In genomic region chr14:104729176-104729834, GRCh38 we compare ENCODE assay signal across 3 cellular contexts.
A peak's percentile ranks its signal among the peaks of the same experiment; 100 is the strongest.
TF ChIP-seq lines count a peak whose summit lies in the region.

No MANE protein-coding gene starts in this region.

TF ChIP-seq in A549, 52 proteins besides CTCF, POLR2A, EP300 and RAD21:
- peak; percentile 68; the same call in 1 of the 2 replicates for TF ChIP-seq POLR2AphosphoS2 (conservative IDR thresholded peaks at IDR 0.05; ENCODE audit: low read length)
TF ChIP-seq in A549: peak in this region for 1; not testable (repeated sequence) for 51.

TF ChIP-seq in K562, 482 proteins besides CTCF, POLR2A, EP300 and RAD21 (continues in another document):
- TF ChIP-seq E2F6 (IDR thresholded peaks at IDR 0.05; ENCODE audit: borderline replicate concordance in 1 of 2, extremely low read depth in 1 of 2, insufficient read depth in 1 of 2, insufficient read length in 1 of 2, low read depth in 1 of 2, low read length in 1 of 2, poor library complexity in 1 of 2, severe bottlenecking in 1 of 2): peak; percentile 94 to 95
- peak; percentile 97 for TF ChIP-seq FOXP1 (CRISPR knock-in tag; IDR thresholded peaks at IDR 0.05)
- TF ChIP-seq E2F4 (CRISPR knock-in tag; IDR thresholded peaks at IDR 0.05; ENCODE audit: low read depth): peak; percentile 66; the same call in 1 of the 2 replicates
- peak; percentile 35; the same call in 1 of the 2 replicates for TF ChIP-seq ATF1 (CRISPR knock-in tag; IDR thresholded peaks at IDR 0.05)
- TF ChIP-seq ATF1 (tag; IDR thresholded peaks at IDR 0.05): peak; percentile 74
- TF ChIP-seq VEZF1 (CRISPR knock-in tag; IDR thresholded peaks at IDR 0.05): peak; percentile 84
- peak; percentile 68; the same call in 1 of the 2 replicates for TF ChIP-seq ZBTB43 (CRISPR knock-in tag; IDR thresholded peaks at IDR 0.05)
- TF ChIP-seq ESRRA (IDR thresholded peaks at IDR 0.05; ENCODE audit: borderline replicate concordance, low read depth): peak; percentile 78
- TF ChIP-seq ARID4B (CRISPR knock-in tag; IDR thresholded peaks at IDR 0.05): peak; percentile 86
- 0 out of 2 replicates have a peak, but pooled peaks have one; percentile 64 for TF ChIP-seq ZNF232 (CRISPR knock-in tag; IDR thresholded peaks at IDR 0.05)
- peak; percentile 95 for TF ChIP-seq EGR1 (conservative IDR thresholded peaks at IDR 0.05)
- TF ChIP-seq RHOXF2B (CRISPR knock-in tag; conservative IDR thresholded peaks at IDR 0.05): 0 out of 2 replicates have a peak, but pooled peaks have one; percentile 58
- TF ChIP-seq ERF (CRISPR knock-in tag; IDR thresholded peaks at IDR 0.05): peak; percentile 75; the same call in 1 of the 2 replicates
- TF ChIP-seq ZNF146 (CRISPR knock-in tag; IDR thresholded peaks at IDR 0.05; ENCODE audit: unreplicated experiment): peak; percentile 7

TF ChIP-seq in HepG2, 621 proteins besides CTCF, POLR2A, EP300 and RAD21:
- peak; percentile 16; the same call in 1 of the 2 replicates for TF ChIP-seq AKAP8 (CRISPR knock-in tag; IDR thresholded peaks at IDR 0.05)
